Comparison of ENCODE assay signal across 27 cellular contexts in the genomic region with DNA sequence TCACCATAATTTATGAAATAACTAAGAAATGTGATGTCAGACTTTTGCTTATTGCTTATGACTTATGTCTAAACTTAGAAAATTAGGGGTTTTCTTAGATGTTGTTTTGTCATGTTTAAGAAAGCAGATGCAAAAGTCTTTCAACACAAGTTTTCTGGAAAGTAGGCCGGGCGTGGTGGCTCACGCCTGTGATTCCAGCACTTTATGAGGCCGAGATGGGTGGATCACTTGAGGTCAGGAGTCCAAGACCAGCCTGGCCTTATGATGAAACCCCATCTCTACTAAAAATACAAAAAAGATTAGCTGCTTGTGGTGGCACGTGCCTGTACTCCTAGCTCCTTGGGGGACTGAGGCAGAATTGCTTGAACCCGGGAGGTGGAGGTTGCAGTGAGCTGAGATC. TPM values are rescaled to one million over a fixed set of nuclear protein-coding genes. Genes with fewer than 3 reads are reported as not detected.
DNase-seq lines count a peak whose midpoint lies in the region; ATAC-seq and TF ChIP-seq lines count a peak whose summit lies in the region.
"Had no signal": no experiment of that assay in that cellular context is flagged by ENCODE, and none has a peak within 500 bp of the region (broad histone marks: within the 10 kb centered on the region; RNA-seq: fewer than 3 reads in every experiment).

No MANE protein-coding gene starts in this region.

- H3K9me2 ChIP-seq in hepatocyte (replicated peaks; ENCODE audit: insufficient read depth) = no peaks in the 10 kb centered on the region

- H3K4me1 Mint-ChIP-seq in activated CD4-positive, alpha-beta T cell treated with anti-CD3 and anti-CD28 coated beads, Interleukin-2, amount 10 ng/mL, durations not matched to agents 24 days and 14 days = peaks cover 4% of the 10 kb centered on the region

- H3K27me3 ChIP-seq in hepatocyte (no peaks in the 10 kb centered on the region), gastrocnemius medialis (no peaks in the 10 kb centered on the region)
- H3K27me3 ChIP-seq: SJCRH30 had no signal

- peaks cover 27% of the 10 kb centered on the region for H3K36me3 Mint-ChIP-seq in activated CD4-positive, alpha-beta T cell treated with anti-CD3 and anti-CD28 coated beads, Interleukin-2, amount 10 ng/mL, durations not matched to agents 24 days and 14 days (ENCODE audit: low read depth)

- in situ Hi-C loops in gastrocnemius medialis (cut with MboI; ENCODE audit: low sequenced_read_pairs in 4 of 4) = no loop called here

- no peak for ATAC-seq in gastrocnemius medialis
- ATAC-seq in HG02571 (IDR thresholded peaks at IDR 0.05; ENCODE audit: unreplicated experiment) = no peak
- ATAC-seq: CD8-positive, alpha-beta T cell; HCT116; PC-3; Right ventricle myocardium inferior had no signal

- no peak for TF ChIP-seq POLR2A in gastrocnemius medialis (IDR thresholded peaks at IDR 0.05)

- intact Hi-C loops in activated CD4-positive, alpha-beta T cell treated with anti-CD3 and anti-CD28 coated beads, Interleukin-2, amount 10 ng/mL, durations not matched to agents 24 days and 14 days (cut with micrococcal nuclease) = no loop called here
- intact Hi-C loops in gastrocnemius medialis (cut with DNase I; ENCODE audit: low total_unique reads) = no loop called here

- H3K27ac ChIP-seq in hepatocyte = no peak overlapping the region
- H3K27ac ChIP-seq in gastrocnemius medialis = peak overlapping the region; percentile 16 to 95 (median 64)
- H3K27ac ChIP-seq: 22Rv1, C4-2B, SJCRH30 had no signal

- H3K79me2 ChIP-seq in hepatocyte = no peaks in the 10 kb centered on the region

- H3K4me1 ChIP-seq in hepatocyte (ENCODE audit: insufficient read depth) (no peaks in the 10 kb centered on the region), gastrocnemius medialis (peaks cover 34 to 46% of the 10 kb centered on the region in 2 donors)
- H3K4me1 ChIP-seq: Caco-2, SJCRH30 had no signal

- no peak overlapping the region for H3K27ac Mint-ChIP-seq in activated CD4-positive, alpha-beta T cell treated with anti-CD3 and anti-CD28 coated beads, Interleukin-2, amount 10 ng/mL, durations not matched to agents 24 days and 14 days
- H3K27ac Mint-ChIP-seq: B cell; CD8-positive, alpha-beta T cell had no signal

- H3K4me2 ChIP-seq in hepatocyte = no peak overlapping the region

- no peaks in the 10 kb centered on the region for H3K27me3 Mint-ChIP-seq in activated CD4-positive, alpha-beta T cell treated with anti-CD3 and anti-CD28 coated beads, Interleukin-2, amount 10 ng/mL, durations not matched to agents 24 days and 14 days
- H3K27me3 Mint-ChIP-seq: B cell, IgD-negative memory B cell had no signal

- H3K9me3 Mint-ChIP-seq in activated CD4-positive, alpha-beta T cell treated with anti-CD3 and anti-CD28 coated beads, Interleukin-2, amount 10 ng/mL, durations not matched to agents 24 days and 14 days = no peaks in the 10 kb centered on the region
- H3K9me3 Mint-ChIP-seq: CD8-positive, alpha-beta T cell; IgD-negative memory B cell had no signal

- no peak overlapping the region for H2AFZ ChIP-seq in hepatocyte

- peak; percentile 31 for DNase-seq in activated CD4-positive, alpha-beta T cell treated with anti-CD3 and anti-CD28 coated beads, Interleukin-2, amount 10 ng/mL, durations not matched to agents 24 days and 14 days
- no peak for DNase-seq in activated CD4-positive, alpha-beta T cell treated with anti-CD3 and anti-CD28 coated beads, Interleukin-2, amount 50 U/mL, for 4 hours
- DNase-seq in hepatocyte (ENCODE audit: low spot score) (peak; percentile 37), gastrocnemius medialis (peak in 1 of 2 donors; percentile 37), NCI-H226 (no peak), EL (no peak)
- no peak for DNase-seq in activated effector memory CD4-positive, alpha-beta T cell treated with Interleukin-2 at 50 U/mL for 16 hours
- DNase-seq: CD8-positive, alpha-beta T cell; DMS 273 treated with DMSO at 0.1 percent for 48 hours; DMS79; NCI-H1105; NCI-H1436 treated with DMSO at 0.1 percent for 48 hours; NCI-H1930; NCI-H2107; NCI-H446; NCI-H524 treated with DMSO at 0.1 percent for 48 hours; NCI-H774; PC-3; SJCRH30 had no signal

- H4K20me1 ChIP-seq in hepatocyte (ENCODE audit: insufficient read depth, poor library complexity, severe bottlenecking) = no peaks in the 10 kb centered on the region

- no peak overlapping the region for H3K4me3 Mint-ChIP-seq in activated CD4-positive, alpha-beta T cell treated with anti-CD3 and anti-CD28 coated beads, Interleukin-2, amount 10 ng/mL, durations not matched to agents 24 days and 14 days
- H3K4me3 Mint-ChIP-seq: B cell; CD8-positive, alpha-beta T cell; IgD-negative memory B cell had no signal

- TF ChIP-seq CTCF in hepatocyte (IDR thresholded peaks at IDR 0.05; ENCODE audit: poor library complexity) = no peak
- no peak for TF ChIP-seq CTCF in gastrocnemius medialis (IDR thresholded peaks at IDR 0.05 in 4 of 5, conservative IDR thresholded peaks at IDR 0.05 in 1 of 5)

- H3K9me3 ChIP-seq in hepatocyte (ENCODE audit: low read depth) (no peaks in the 10 kb centered on the region), gastrocnemius medialis (no peaks in the 10 kb centered on the region)
- H3K9me3 ChIP-seq: Caco-2, SJCRH30 had no signal

- H3K4me3 ChIP-seq in hepatocyte = no peak overlapping the region
- no peak overlapping the region for H3K4me3 ChIP-seq in gastrocnemius medialis
- H3K4me3 ChIP-seq: SJCRH30 had no signal

- no peaks in the 10 kb centered on the region for H3K36me3 ChIP-seq in hepatocyte (replicated peaks; ENCODE audit: insufficient read depth, low read depth)
- H3K36me3 ChIP-seq in gastrocnemius medialis = peaks cover 0 to 41% of the 10 kb centered on the region in 2 donors

- WGBS in hepatocyte (ENCODE audit: low lambda C conversion rate, missing lambda C conversion rate) = 90% methylated on average over 6 of the region's 6 CpGs

RNA-seq across cellular contexts. Expression of a gene that starts 13.5 kb away (rescaled TPM):
- total RNA-seq in activated CD4-positive, alpha-beta T cell treated with anti-CD3 and anti-CD28 coated beads, Interleukin-2, amount 10 ng/mL, durations not matched to agents 24 days and 14 days = 33.6 and 33.9 TPM in 2 replicates
- total RNA-seq in hepatocyte (61.9 and 62.4 TPM in 2 replicates), gastrocnemius medialis (10 to 100 TPM; 37.2 to 64.1 (median 51.2) TPM)
- 20.5 and 24.9 TPM in 2 replicates for polyA plus RNA-seq in hepatocyte

Comparison
In these comparisons a context has a peak if more than half of its experiments do, and no peak if none do; other contexts are left out.
1. DNase-seq: peak in activated CD4-positive, alpha-beta T cell treated with anti-CD3 and anti-CD28 coated beads, Interleukin-2, amount 10 ng/mL, durations not matched to agents 24 days and 14 days (single experiment) and hepatocyte (single experiment); none in activated CD4-positive, alpha-beta T cell treated with anti-CD3 and anti-CD28 coated beads, Interleukin-2, amount 50 U/mL, for 4 hours (0 of 2), NCI-H226 (single experiment), activated effector memory CD4-positive, alpha-beta T cell treated with Interleukin-2 at 50 U/mL for 16 hours (single experiment) and EL (single experiment).